In the genomic region with DNA sequence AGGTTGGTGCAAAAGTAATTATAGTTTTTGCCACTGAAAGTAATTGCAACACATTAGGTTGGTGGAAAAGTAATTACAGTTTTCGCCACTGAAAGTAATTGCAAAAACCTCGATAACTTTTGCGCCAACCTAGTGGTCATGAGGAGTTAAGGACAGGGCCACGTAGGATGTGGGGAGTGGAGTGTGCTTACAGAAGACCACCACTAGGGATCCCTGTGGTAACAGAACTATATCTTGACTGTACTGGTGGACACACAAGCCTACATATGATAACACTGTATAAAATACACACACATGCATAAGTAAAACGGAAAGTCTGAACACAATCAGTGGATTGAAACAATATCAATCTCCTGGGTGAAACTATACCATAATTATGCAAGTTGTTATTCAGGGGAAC, we compare ENCODE assay signal across 9 cellular contexts.
DNase-seq lines count a peak whose midpoint lies in the region; ATAC-seq and TF ChIP-seq lines count a peak whose summit lies in the region.
"Had no signal": no experiment of that assay in that cellular context is flagged by ENCODE, and none has a peak within 500 bp of the region (broad histone marks: within the 10 kb centered on the region; RNA-seq: fewer than 3 reads in every experiment).

No MANE protein-coding gene starts in this region.

- no peaks in the 10 kb centered on the region for H3F3A ChIP-seq in PC-3 (ENCODE audit: low read length, unreplicated experiment)

- no peaks in the 10 kb centered on the region for H4K20me1 ChIP-seq in PC-3 (ENCODE audit: low read length)

- H3K9me3 ChIP-seq in PC-3 (ENCODE audit: low read length) = no peaks in the 10 kb centered on the region

- H2AFZ ChIP-seq in PC-3 (ENCODE audit: low read length) = no peak overlapping the region

- POLR2A ChIA-PET in PC-3 (lab: Charles Lee; ENCODE audit: unreplicated experiment) = no interaction called here

- ATAC-seq in HG02798 (IDR thresholded peaks at IDR 0.05; ENCODE audit: poor library complexity, unreplicated experiment) (peak; percentile 63), PC-3 (peak; percentile 61)

- intact Hi-C loops in PC-3 (cut with micrococcal nuclease) = no loop called here

- H3K27me3 Mint-ChIP-seq in T-helper 2 cell treated with Interferon-gamma antibody and Interleukin-4, amounts not matched to agents 5 μg/mL and 100 μg/mL, for 36 hours (ENCODE audit: low read depth) = no peaks in the 10 kb centered on the region

- H3K9me2 ChIP-seq in PC-3 (replicated peaks; ENCODE audit: low read length) = no peaks in the 10 kb centered on the region

- no peaks in the 10 kb centered on the region for H3K27me3 ChIP-seq in PC-3 (ENCODE audit: low read length)

- no peaks in the 10 kb centered on the region for H3K36me3 Mint-ChIP-seq in T-helper 2 cell treated with Interferon-gamma antibody and Interleukin-4, amounts not matched to agents 5 μg/mL and 100 μg/mL, for 36 hours (ENCODE audit: low read depth)

- BruUV-seq in PC-3 (replicated peaks; lab: Mats Ljungman, UMichigan) = no TSS peak

- H3K4me3 ChIP-seq in GM12865 (ENCODE audit: low read depth, low read length) (no peak overlapping the region), PC-3 (ENCODE audit: low read length) (no peak overlapping the region)

- in situ Hi-C loops in G401 (cut with HindIII; ENCODE audit: low sequenced_read_pairs) = no loop called here

- H3K27ac Mint-ChIP-seq in T-helper 2 cell treated with Interferon-gamma antibody and Interleukin-4, amounts not matched to agents 5 μg/mL and 100 μg/mL, for 36 hours = no peak overlapping the region
- H3K27ac Mint-ChIP-seq: T-helper 1 cell treated with Interleukin-12 subunit alpha and Interleukin-12 subunit beta and Interleukin-4 antibody, amounts not matched to agents 30 μg/mL and 1 μg/mL, for 36 hours had no signal

- DNase-seq in GM12865 (ENCODE audit: low read depth) = peak; percentile 18
- peak; percentile 27 for DNase-seq in PC-3
- DNase-seq in iPS-NIHi7 (ENCODE audit: extremely low spot score) = peak; percentile 57
- no peak for DNase-seq in T-helper 2 cell treated with Interferon-gamma antibody and Interleukin-4, amounts not matched to agents 5 μg/mL and 100 μg/mL, for 36 hours (ENCODE audit: low spot score)
- DNase-seq in G401 (ENCODE audit: low spot score) = no peak
- no peak for DNase-seq in AG08395 (ENCODE audit: low spot score)
- DNase-seq in stimulated activated CD4-positive, alpha-beta T cell treated with anti-CD3 and anti-CD28 coated beads, Interleukin-2, amount 100 ng/mL, for 48 hours = no peak

- no peak overlapping the region for H3K27ac ChIP-seq in PC-3 (ENCODE audit: low read length)

- H3K4me1 ChIP-seq in PC-3 (ENCODE audit: insufficient read depth, low read length) = no peaks in the 10 kb centered on the region

- H3K4me1 Mint-ChIP-seq in T-helper 2 cell treated with Interferon-gamma antibody and Interleukin-4, amounts not matched to agents 5 μg/mL and 100 μg/mL, for 36 hours (ENCODE audit: low read depth) = no peaks in the 10 kb centered on the region

- no peak overlapping the region for H3K9ac ChIP-seq in PC-3 (ENCODE audit: low read length)

- TF ChIP-seq CTCF in GM12865 (IDR thresholded peaks at IDR 0.05; ENCODE audit: insufficient read depth, low read depth, low read length, missing control alignments) = no peak
- TF ChIP-seq CTCF in PC-3 (conservative IDR thresholded peaks at IDR 0.05; ENCODE audit: low read depth, low read length) = peak; percentile 56

- no peaks in the 10 kb centered on the region for H3K79me2 ChIP-seq in PC-3 (ENCODE audit: low read length)

- H3K4me2 ChIP-seq in PC-3 (ENCODE audit: low read length) = no peak overlapping the region

- no peak overlapping the region for H3K4me3 Mint-ChIP-seq in T-helper 2 cell treated with Interferon-gamma antibody and Interleukin-4, amounts not matched to agents 5 μg/mL and 100 μg/mL, for 36 hours
- H3K4me3 Mint-ChIP-seq: T-helper 1 cell treated with Interleukin-12 subunit alpha and Interleukin-12 subunit beta and Interleukin-4 antibody, amounts not matched to agents 30 μg/mL and 1 μg/mL, for 36 hours had no signal

- H3K36me3 ChIP-seq in PC-3 (ENCODE audit: low read depth, low read length) = no peaks in the 10 kb centered on the region

- CTCF ChIA-PET in PC-3 (lab: Charles Lee) = no interaction called here

- no peaks in the 10 kb centered on the region for H3K9me3 Mint-ChIP-seq in T-helper 2 cell treated with Interferon-gamma antibody and Interleukin-4, amounts not matched to agents 5 μg/mL and 100 μg/mL, for 36 hours

Comparison
In these comparisons a context has a peak if more than half of its experiments do, and no peak if none do; other contexts are left out.
1. DNase-seq: peak in GM12865 (single experiment), PC-3 (single experiment) and iPS-NIHi7 (single experiment); none in T-helper 2 cell treated with Interferon-gamma antibody and Interleukin-4, amounts not matched to agents 5 μg/mL and 100 μg/mL, for 36 hours (single experiment), G401 (single experiment), AG08395 (single experiment) and stimulated activated CD4-positive, alpha-beta T cell treated with anti-CD3 and anti-CD28 coated beads, Interleukin-2, amount 100 ng/mL, for 48 hours (0 of 2).